ENCODE assay signal across 8 cellular contexts in genomic region chr16:80540516-80541305, GRCh38. TPM values are rescaled to one million over a fixed set of nuclear protein-coding genes. Genes with fewer than 3 reads are reported as not detected.
A peak's percentile ranks its signal among the peaks of the same experiment; 100 is the strongest.
DNase-seq lines count a peak whose midpoint lies in the region; ATAC-seq, FAIRE-seq and TF ChIP-seq lines count a peak whose summit lies in the region.

DYNLRB2 (plus strand) TSS chr16:80540993; CDS start chr16:80541077, 84 bp downstream.

- no peak for TF ChIP-seq RAD21 in GM12878 (IDR thresholded peaks at IDR 0.05; ENCODE audit: insufficient read depth, low read depth, low read length)

- RAD21 ChIA-PET in GM12878 (lab: Charles Lee; ENCODE audit: unreplicated experiment) = no interaction called here

- H4K20me1 ChIP-seq in GM12878 (ENCODE audit: control insufficient read depth, insufficient read depth) = no peaks in the 10 kb centered on the region

- in situ Hi-C loops in GM12878 (cut with MboI) = loop anchor here (25.0 kb wide), 1 partner anchor 297 kb away; no protein-coding TSS in a partner anchor

- DNase-seq in GM06990 (ENCODE audit: extremely low read depth, insufficient read length) (peak; percentile 94), HFFc6 (peak; percentile 83), NCI-H1105 (lab: John Stamatoyannopoulos, UW) (peak; percentile 83), GM12878 (ENCODE audit: low read depth, low spot score) (peak; percentile 71), hippocampal formation (lab: John Stamatoyannopoulos, UW) (peak; percentile 88 to 92), vagina (ENCODE audit: extremely low spot score in 2 of 2) (peak; percentile 89 to 98)
- DNase-seq in T-helper 2 cell treated with Interferon-gamma antibody and Interleukin-4, amounts not matched to agents 5 μg/mL and 100 μg/mL, for 36 hours (ENCODE audit: low spot score) = peak; percentile 91

- H3K27me3 Mint-ChIP-seq in HFFc6 (ENCODE audit: insufficient read depth) = peaks cover 4% of the 10 kb centered on the region
- H3K27me3 Mint-ChIP-seq in T-helper 2 cell treated with Interferon-gamma antibody and Interleukin-4, amounts not matched to agents 5 μg/mL and 100 μg/mL, for 36 hours (ENCODE audit: low read depth) = peaks cover 13% of the 10 kb centered on the region

- H3K27ac Mint-ChIP-seq in HFFc6 = peak within 1 kb of the TSS; percentile 89
- H3K27ac Mint-ChIP-seq in T-helper 2 cell treated with Interferon-gamma antibody and Interleukin-4, amounts not matched to agents 5 μg/mL and 100 μg/mL, for 36 hours = peak within 1 kb of the TSS; percentile 93

- no peaks in the 10 kb centered on the region for H3K4me1 ChIP-seq in GM12878 (ENCODE audit: control insufficient read depth, insufficient read depth, low read length)
- H3K4me1 ChIP-seq in rectal smooth muscle tissue (ENCODE audit: control insufficient read depth, insufficient read depth, low read length) = peaks cover 5% of the 10 kb centered on the region
- peaks cover 6% of the 10 kb centered on the region for H3K4me1 ChIP-seq in vagina

- no peak for TF ChIP-seq EP300 in GM12878 (IDR thresholded peaks at IDR 0.05; ENCODE audit: borderline replicate concordance in 1 of 2, control insufficient read depth in 1 of 2, low read depth in 2 of 2, low read length in 2 of 2)

- no peaks in the 10 kb centered on the region for H3K79me2 ChIP-seq in GM12878 (ENCODE audit: control insufficient read depth, insufficient read depth, low read length)

- intact Hi-C loops in GM12878 (cut with micrococcal nuclease; ENCODE audit: unreplicated experiment) = no loop called here
- intact Hi-C loops in vagina (cut with DNase I) = no loop called here

- FAIRE-seq in GM12878 (lab: Jason Lieb, UNC) = no peak

- H3K4me3 ChIP-seq in GM06990 (replicated peaks; ENCODE audit: low read depth, low read length) = peak within 1 kb of the TSS; percentile 80
- H3K4me3 ChIP-seq in GM12878 = peak within 1 kb of the TSS; percentile 61
- H3K4me3 ChIP-seq in rectal smooth muscle tissue (ENCODE audit: low read length) = peak within 1 kb of the TSS; percentile 96
- peak within 1 kb of the TSS; percentile 56 to 64 for H3K4me3 ChIP-seq in vagina

- no peaks in the 10 kb centered on the region for H3K9me3 Mint-ChIP-seq in HFFc6
- peaks cover 12% of the 10 kb centered on the region for H3K9me3 Mint-ChIP-seq in T-helper 2 cell treated with Interferon-gamma antibody and Interleukin-4, amounts not matched to agents 5 μg/mL and 100 μg/mL, for 36 hours

- H3K27ac ChIP-seq in GM12878 (ENCODE audit: control insufficient read depth, insufficient read depth) = peak within 1 kb of the TSS; percentile 39
- peak within 1 kb of the TSS; percentile 46 for H3K27ac ChIP-seq in rectal smooth muscle tissue (ENCODE audit: low read depth, low read length)
- peak within 1 kb of the TSS; percentile 31 for H3K27ac ChIP-seq in vagina

- no peak for TF ChIP-seq CTCF in GM06990 (IDR thresholded peaks at IDR 0.05; ENCODE audit: insufficient read depth, low read length, poor library complexity, severe bottlenecking)
- no peak for TF ChIP-seq CTCF in HFFc6 (IDR thresholded peaks at IDR 0.05)
- no peak for TF ChIP-seq CTCF in GM12878 (IDR thresholded peaks at IDR 0.05 in 2 of 3, conservative IDR thresholded peaks at IDR 0.05 in 1 of 3; ENCODE audit: control insufficient read depth in 2 of 3, extremely low read depth in 1 of 3, insufficient read depth in 1 of 3, low read depth in 3 of 3, low read length in 3 of 3)
- TF ChIP-seq CTCF in vagina (IDR thresholded peaks at IDR 0.05) = no peak

- TF ChIP-seq POLR2A in GM12878 (IDR thresholded peaks at IDR 0.05; ENCODE audit: low read depth, low read length) (peak; percentile 82), vagina (IDR thresholded peaks at IDR 0.05) (no peak)

- no TSS peak for BruUV-seq in GM12878 (replicated peaks; lab: Mats Ljungman, UMichigan)

- SMC1A ChIA-PET in GM12878 (lab: Charles Lee; ENCODE audit: uncharacterized antibody, unreplicated experiment) = no interaction called here

- H3K9ac ChIP-seq in GM12878 (ENCODE audit: control insufficient read depth, insufficient read depth, low read length) (no peak within 1 kb of the TSS; the same call in 1 of the 2 replicates), rectal smooth muscle tissue (ENCODE audit: low read length) (no peak within 1 kb of the TSS)

- H3K36me3 Mint-ChIP-seq in HFFc6 (ENCODE audit: low read depth) = peaks cover 4% of the 10 kb centered on the region; the same call in 1 of the 2 replicates
- H3K36me3 Mint-ChIP-seq in T-helper 2 cell treated with Interferon-gamma antibody and Interleukin-4, amounts not matched to agents 5 μg/mL and 100 μg/mL, for 36 hours (ENCODE audit: low read depth) = peaks cover 3% of the 10 kb centered on the region

- POLR2A ChIA-PET in GM12878 (lab: Charles Lee) = no interaction called here

- H3K4me2 ChIP-seq in GM12878 (ENCODE audit: control insufficient read depth, insufficient read depth) = peak within 1 kb of the TSS; percentile 86

- peak within 1 kb of the TSS; percentile 89 for H2AFZ ChIP-seq in GM12878 (ENCODE audit: control insufficient read depth, low read depth, low read length)

- H3K4me3 Mint-ChIP-seq in HFFc6 = peak within 1 kb of the TSS; percentile 94
- peak within 1 kb of the TSS; percentile 93 for H3K4me3 Mint-ChIP-seq in T-helper 2 cell treated with Interferon-gamma antibody and Interleukin-4, amounts not matched to agents 5 μg/mL and 100 μg/mL, for 36 hours

- peak; percentile 92 for ATAC-seq in GM12878

- no peaks in the 10 kb centered on the region for H3K27me3 ChIP-seq in GM06990 (replicated peaks; ENCODE audit: control insufficient read depth, insufficient read depth, low read length)
- no peaks in the 10 kb centered on the region for H3K27me3 ChIP-seq in GM12878 (replicated peaks in 1 of 2; ENCODE audit: control insufficient read depth in 2 of 2, insufficient read depth in 2 of 2, low read length in 1 of 2)
- peaks cover 2% of the 10 kb centered on the region for H3K27me3 ChIP-seq in rectal smooth muscle tissue (ENCODE audit: control insufficient read depth, insufficient read depth, low read length)
- no peaks in the 10 kb centered on the region for H3K27me3 ChIP-seq in vagina

- WGBS in GM12878 (ENCODE audit: insufficient coverage, insufficient replicate concordance, low lambda C conversion rate, missing lambda C conversion rate) = 4% methylated on average over 46 of the region's 55 CpGs

- no peaks in the 10 kb centered on the region for H3K36me3 ChIP-seq in GM06990 (ENCODE audit: control insufficient read depth, insufficient read depth, low read length)
- no peaks in the 10 kb centered on the region for H3K36me3 ChIP-seq in GM12878 (ENCODE audit: control insufficient read depth in 2 of 2, insufficient read depth in 2 of 2, low read length in 1 of 2)
- no peaks in the 10 kb centered on the region for H3K36me3 ChIP-seq in rectal smooth muscle tissue (ENCODE audit: control insufficient read depth, insufficient read depth, low read length)
- H3K36me3 ChIP-seq in vagina = no peaks in the 10 kb centered on the region

- H3K4me1 Mint-ChIP-seq in HFFc6 (ENCODE audit: low read depth) = peaks cover 19% of the 10 kb centered on the region
- peaks cover 22% of the 10 kb centered on the region for H3K4me1 Mint-ChIP-seq in T-helper 2 cell treated with Interferon-gamma antibody and Interleukin-4, amounts not matched to agents 5 μg/mL and 100 μg/mL, for 36 hours (ENCODE audit: low read depth)

- H3K9me3 ChIP-seq in GM12878 (replicated peaks; ENCODE audit: control insufficient read depth, insufficient read depth, low read length) (no peaks in the 10 kb centered on the region; the same call in 2 of the 3 replicates), vagina (no peaks in the 10 kb centered on the region)

- CTCF ChIA-PET in GM12878 (lab: Yijun Ruan, JAX) = interaction anchor here (0.7 kb wide), 1 partner anchor 17 kb away, joined by 3 read pairs; no protein-coding TSS in a partner anchor

TF ChIP-seq in GM12878, 131 proteins besides CTCF, POLR2A, EP300 and RAD21 (continues in another document):
- no peak for TF ChIP-seq HSF1 (IDR thresholded peaks at IDR 0.05; ENCODE audit: low read depth, low read length)

RNA-seq across cellular contexts. Expression of gene DYNLRB2, which starts in this region (rescaled TPM):
- total RNA-seq in HFFc6 (2021; fragmentation: NEBNext Ultra II Directional; extraction: Animal tissue kit (Norgen Biotek cat#: 25700)) = under 1 TPM in 1 of 6 experiments, not detected in 5; 0.52 TPM
- total RNA-seq in GM12878 (2013; cell fraction: nucleolus; rRNA removed) = not detected in 2 replicates
- total RNA-seq in GM12878 (2014; rRNA removed) = not detected in 2 replicates
- 0.40 TPM in 1 of 2 replicates, not detected in the other for total RNA-seq in GM12878 (2014; rRNA removed; fragmentation: Illumina TruSeq; extraction: Trizol)
- not detected in 2 replicates for total RNA-seq in GM12878 (2021)
- polyA plus RNA-seq in GM12878 (2011; ENCODE audit: low read depth) = 4.8 TPM
- polyA plus RNA-seq in GM12878 (2011; rRNA removed) = not detected in 2 replicates
- polyA plus RNA-seq in GM12878 (2011; cell fraction: cytosol; rRNA removed) = not detected in 2 replicates
- not detected in 2 replicates for polyA plus RNA-seq in GM12878 (2011; cell fraction: nucleus; rRNA removed)
- 0.43 TPM in 1 of 2 replicates, not detected in the other for polyA plus RNA-seq in GM12878 (2012)
- polyA plus RNA-seq in GM12878 (2014; fragmentation: Illumina TruSeq; extraction: Trizol) = 0.21 TPM in 1 of 2 replicates, not detected in the other
- polyA plus RNA-seq in GM12878 (2014; fragmentation: Nextera tagmentation; extraction: Ambion mirVana) = under 1 TPM; 0.33 to 0.52 TPM
- 0.37 TPM in 1 of 2 replicates, not detected in the other for polyA plus RNA-seq in GM12878 (2014; rRNA removed)
- polyA plus RNA-seq in GM12878 (2016; fragmentation: Nextera tagmentation; extraction: Ambion mirVana) = 1 to 10 TPM in 1 of 2 experiments, not detected in 1; 1.2 TPM
- polyA minus RNA-seq in GM12878 (2011; rRNA and poly(A)+ RNA removed) = not detected in 2 replicates
- polyA minus RNA-seq in GM12878 (2011; cell fraction: cytosol; rRNA and poly(A)+ RNA removed) = not detected in 2 replicates
- not detected in 2 replicates for polyA minus RNA-seq in GM12878 (2011; cell fraction: nucleus; rRNA and poly(A)+ RNA removed)
- not detected for total RNA-seq in vagina

Comparison
In these comparisons a context has a peak if more than half of its experiments do, and no peak if none do; other contexts are left out.
1. Peak in every context shown above with its lines: DNase-seq, ATAC-seq, H3K4me3 ChIP-seq and H3K27ac ChIP-seq.
2. Peak in DNase-seq in HFFc6; RNA of the gene not detected or under 1 TPM.
3. Peak in DNase-seq, H3K4me3 ChIP-seq and H3K27ac ChIP-seq in vagina; RNA of the gene not detected or under 1 TPM.